Comparison of ENCODE assay signal across 8 cellular contexts in genomic region chr9:89498845-89499480, GRCh38. TPM values are rescaled to one million over a fixed set of nuclear protein-coding genes. Genes with fewer than 3 reads are reported as not detected.
DNase-seq lines count a peak whose midpoint lies in the region; ATAC-seq and TF ChIP-seq lines count a peak whose summit lies in the region.

No MANE protein-coding gene starts in this region.

- no peaks in the 10 kb centered on the region for H3K9me3 Mint-ChIP-seq in GM23338
- no peaks in the 10 kb centered on the region for H3K9me3 Mint-ChIP-seq in WTC11
- H3K9me3 Mint-ChIP-seq in naive B cell = no peaks in the 10 kb centered on the region

- in situ Hi-C loops in ACHN (cut with HindIII; ENCODE audit: low pct_ligation_motif_present, low pct_unique_long_range_greater_than_20kb, low sequenced_read_pairs) = no loop called here

- peaks cover 26% of the 10 kb centered on the region for H4K20me1 ChIP-seq in GM23338 (replicated peaks; ENCODE audit: insufficient read depth)

- peaks cover 41% of the 10 kb centered on the region for H3K4me1 ChIP-seq in GM23338 (ENCODE audit: insufficient read depth)
- H3K4me1 ChIP-seq in ascending aorta = peaks cover 0 to 6% of the 10 kb centered on the region in 2 donors

- DNase-seq in GM10266 (ENCODE audit: extremely low spot score) = peak; percentile 53
- DNase-seq in GM23338 (ENCODE audit: low spot score) = no peak
- DNase-seq in WTC11 (ENCODE audit: low spot score) = no peak
- DNase-seq in naive B cell = peak; percentile 63
- no peak for DNase-seq in ACHN
- no peak for DNase-seq in HPDE6-E6E7 (ENCODE audit: extremely low spot score)
- no peak for DNase-seq in ascending aorta (ENCODE audit: low spot score in 2 of 2)

- H3K27ac ChIP-seq in GM23338 (ENCODE audit: low read depth) = peak overlapping the region; percentile 79; the same call in 1 of the 2 replicates
- H3K27ac ChIP-seq in ascending aorta = no peak overlapping the region

- no peaks in the 10 kb centered on the region for H3K36me3 ChIP-seq in GM23338 (ENCODE audit: insufficient read depth)
- no peaks in the 10 kb centered on the region for H3K36me3 ChIP-seq in ascending aorta

- H3K4me1 Mint-ChIP-seq in GM23338 (peaks cover 50% of the 10 kb centered on the region), WTC11 (peaks cover 52% of the 10 kb centered on the region), naive B cell (peaks cover 70 to 90% (median 88%) of the 10 kb centered on the region in 3 donors)

- no peaks in the 10 kb centered on the region for H3F3A ChIP-seq in GM23338 (replicated peaks; ENCODE audit: low read depth)

- H3K27me3 ChIP-seq in GM23338 (ENCODE audit: insufficient read depth) (no peaks in the 10 kb centered on the region), ascending aorta (no peaks in the 10 kb centered on the region)

- intact Hi-C loops in ascending aorta (cut with DNase I) = loop anchor here (5.0 kb wide), 1 partner anchor 182 kb away; the partner anchor contains the start of gene SECISBP2

- CTCF ChIA-PET in WTC11 (lab: Charles Lee) = interaction anchor here (0.7 kb wide), 1 partner anchor 70 kb away, joined by 4 read pairs; no protein-coding TSS in a partner anchor

- H3K4me3 ChIP-seq in GM23338 = no peak overlapping the region; the same call in 1 of the 2 replicates
- H3K4me3 ChIP-seq in ascending aorta = no peak overlapping the region

- H3K4me2 ChIP-seq in GM23338 = peak overlapping the region; percentile 79; the same call in 1 of the 2 replicates

- no peaks in the 10 kb centered on the region for H3K9me3 ChIP-seq in ascending aorta

- H3K36me3 Mint-ChIP-seq in GM23338 (ENCODE audit: low read depth) (no peaks in the 10 kb centered on the region), WTC11 (no peaks in the 10 kb centered on the region), naive B cell (no peaks in the 10 kb centered on the region)

- no peak for TF ChIP-seq CTCF in GM10266 (IDR thresholded peaks at IDR 0.05; ENCODE audit: control insufficient read depth, insufficient read depth, low read depth, missing control alignments)
- no peak for TF ChIP-seq CTCF in GM23338 (conservative IDR thresholded peaks at IDR 0.05; ENCODE audit: low read depth in 2 of 2)
- TF ChIP-seq CTCF in WTC11 (IDR thresholded peaks at IDR 0.05) = no peak
- no peak for TF ChIP-seq CTCF in ascending aorta (IDR thresholded peaks at IDR 0.05)

- POLR2A ChIA-PET in WTC11 (lab: Charles Lee) = no interaction called here

- ATAC-seq in GM23338 = no peak
- no peak for ATAC-seq in WTC11
- ATAC-seq in naive B cell (ENCODE audit: low read depth in 2 of 2) = peak; percentile 71 to 77
- ATAC-seq in HG03025 (IDR thresholded peaks at IDR 0.05; ENCODE audit: low FRiP score, unreplicated experiment) = no peak

- H3K4me3 Mint-ChIP-seq in GM23338 (peak overlapping the region; percentile 77; the same call in 2 of the 3 replicates), WTC11 (peak overlapping the region; percentile 69; the same call in 1 of the 2 replicates), naive B cell (peak overlapping the region; percentile 83 to 97 (median 90))

- H3K27me3 Mint-ChIP-seq in GM23338 (ENCODE audit: insufficient read depth, low read depth, poor library complexity) (peaks cover 14% of the 10 kb centered on the region), WTC11 (ENCODE audit: low read depth) (no peaks in the 10 kb centered on the region), naive B cell (no peaks in the 10 kb centered on the region)

- no peaks in the 10 kb centered on the region for H3K9me2 ChIP-seq in GM23338 (ENCODE audit: insufficient read depth)

- no peak overlapping the region for H3K27ac Mint-ChIP-seq in GM23338
- no peak overlapping the region for H3K27ac Mint-ChIP-seq in WTC11
- peak overlapping the region; percentile 87 to 96 (median 94) for H3K27ac Mint-ChIP-seq in naive B cell

- peak overlapping the region; percentile 97 for H2AFZ ChIP-seq in GM23338

- peaks cover 33% of the 10 kb centered on the region for H3K79me2 ChIP-seq in GM23338 (replicated peaks; ENCODE audit: insufficient read depth)

TF ChIP-seq in GM23338, 12 proteins besides CTCF, POLR2A, EP300 and RAD21 (continues in another document):
- TF ChIP-seq EZH2phosphoT487 (IDR thresholded peaks at IDR 0.05; ENCODE audit: unreplicated experiment) (no peak), JUNB (IDR thresholded peaks at IDR 0.05; ENCODE audit: unreplicated experiment) (no peak), ETS1 (IDR thresholded peaks at IDR 0.05) (no peak), ZNF114 (CRISPR knock-in tag; IDR thresholded peaks at IDR 0.05) (no peak), NANOG (IDR thresholded peaks at IDR 0.05; ENCODE audit: borderline replicate concordance) (no peak)

TF ChIP-seq in WTC11, 78 proteins besides CTCF, POLR2A, EP300 and RAD21:
- peak; percentile 60; the same call in 1 of the 2 replicates for TF ChIP-seq ZNF263 (CRISPR knock-in tag; IDR thresholded peaks at IDR 0.05; ENCODE audit: low read depth)
- TF ChIP-seq MLX (CRISPR knock-in tag; IDR thresholded peaks at IDR 0.05) = no peak

RNA-seq across cellular contexts. Expression of gene SEMA4D, which starts 1.1 kb away (rescaled TPM):
- total RNA-seq in GM23338 (2014; rRNA removed; shearing (Covaris generic)) = 48.0 and 63.0 TPM in 2 replicates
- polyA plus RNA-seq in GM23338 (2016; fragmentation: Nextera tagmentation; extraction: Ambion mirVana) = 17.1 and 19.3 TPM in 2 replicates
- 60.5 to 67.8 TPM (median 65.2 TPM) in 3 replicates for total RNA-seq in WTC11 (2021)
- 10 to 100 TPM; 13.4 to 38.2 (median 21.5) TPM for polyA plus RNA-seq in naive B cell (ENCODE audit: low read depth in 6 of 6)
- total RNA-seq in ascending aorta = 13.5 TPM

Comparison
In these comparisons a context has a peak if more than half of its experiments do, and no peak if none do; other contexts are left out.
1. DNase-seq: peak in GM10266 (single experiment) and naive B cell (single experiment); none in GM23338 (single experiment), WTC11 (single experiment), ACHN (single experiment), HPDE6-E6E7 (single experiment) and ascending aorta (0 of 2).
2. ATAC-seq: peak in naive B cell (2 of 2); none in GM23338 (single experiment), WTC11 (single experiment) and HG03025 (single experiment).
3. H3K27ac Mint-ChIP-seq: peak in naive B cell (6 of 6); none in GM23338 (single experiment) and WTC11 (single experiment).
4. Peak in every context shown above with its lines, with median percentiles within 50 percentile points of each other: H3K4me3 Mint-ChIP-seq.